ENCODE assay signal across 1 cellular context in genomic region chr2:11419781-11420180, GRCh38.
TF ChIP-seq lines count a peak whose summit lies in the region.

No MANE protein-coding gene starts in this region.

TF ChIP-seq in H1, 55 proteins besides CTCF, POLR2A, EP300 and RAD21 (continued from another document):
- TF ChIP-seq TBP (IDR thresholded peaks at IDR 0.05; ENCODE audit: low read depth, low read length): no peak
- no peak for TF ChIP-seq BRCA1 (IDR thresholded peaks at IDR 0.05; ENCODE audit: low read depth, low read length)
- no peak for TF ChIP-seq NRF1 (IDR thresholded peaks at IDR 0.05; ENCODE audit: low read depth, low read length)
- no peak for TF ChIP-seq NANOG (IDR thresholded peaks at IDR 0.05; ENCODE audit: insufficient read depth, low read depth, low read length, poor library complexity, severe bottlenecking)
- TF ChIP-seq JUN (IDR thresholded peaks at IDR 0.05; ENCODE audit: low read depth, low read length): no peak
- TF ChIP-seq TEAD4 (IDR thresholded peaks at IDR 0.05; ENCODE audit: low read depth, low read length): no peak
- no peak for TF ChIP-seq CEBPB (IDR thresholded peaks at IDR 0.05; ENCODE audit: low read depth, low read length)
- no peak for TF ChIP-seq ZNF274 (IDR thresholded peaks at IDR 0.05; ENCODE audit: borderline replicate concordance, extremely low read depth, low read length)
- TF ChIP-seq KDM1A (IDR thresholded peaks at IDR 0.05; ENCODE audit: borderline replicate concordance, low read length): no peak
- TF ChIP-seq CBX8 (IDR thresholded peaks at IDR 0.05; ENCODE audit: borderline replicate concordance, low read depth, low read length): no peak
- TF ChIP-seq SUZ12 (IDR thresholded peaks at IDR 0.05; ENCODE audit: low read length): no peak
- no peak for TF ChIP-seq MAFK (IDR thresholded peaks at IDR 0.05; ENCODE audit: low read depth, low read length)
- no peak for TF ChIP-seq YY1 (IDR thresholded peaks at IDR 0.05; ENCODE audit: low read depth, low read length)
- TF ChIP-seq CHD7 (IDR thresholded peaks at IDR 0.05; ENCODE audit: insufficient replicate concordance, low read length): no peak
- TF ChIP-seq TAF1 (IDR thresholded peaks at IDR 0.05; ENCODE audit: low read depth, low read length): no peak
TF ChIP-seq in H1: peak in this region for 0.
